In the genomic region with DNA sequence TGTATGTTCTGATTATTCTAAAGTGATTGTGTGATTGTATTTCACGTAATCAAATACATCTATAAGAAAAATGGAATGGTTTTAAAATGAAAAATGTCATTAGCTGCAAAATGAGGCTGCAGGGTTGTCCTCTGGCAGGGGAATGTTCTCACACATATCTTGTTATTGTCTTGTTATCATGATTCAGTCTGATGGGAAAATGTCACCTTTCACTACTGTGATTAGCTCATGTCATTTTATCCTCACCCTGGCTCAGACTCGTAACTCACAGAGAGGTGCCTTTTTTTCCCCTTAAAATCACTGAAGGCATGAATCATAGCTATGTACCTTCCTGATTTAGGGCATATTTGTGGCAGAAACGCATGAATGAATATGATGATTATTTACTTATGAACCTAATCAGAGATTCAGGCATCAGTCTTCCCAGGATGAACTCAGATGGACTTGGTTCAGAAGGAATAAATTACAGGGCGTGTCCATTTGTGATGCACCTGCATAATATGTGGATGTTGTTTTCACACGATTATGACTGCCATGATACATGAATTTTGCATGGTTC, we compare ENCODE assay signal across 1 cellular context.
TF ChIP-seq lines count a peak whose summit lies in the region.

No MANE protein-coding gene starts in this region.

TF ChIP-seq in SK-N-SH treated with all-trans-retinoic acid at 6 μM for 48 hours, 23 proteins besides CTCF, POLR2A, EP300 and RAD21 (continued from another document):
- TF ChIP-seq, protein P1, sequence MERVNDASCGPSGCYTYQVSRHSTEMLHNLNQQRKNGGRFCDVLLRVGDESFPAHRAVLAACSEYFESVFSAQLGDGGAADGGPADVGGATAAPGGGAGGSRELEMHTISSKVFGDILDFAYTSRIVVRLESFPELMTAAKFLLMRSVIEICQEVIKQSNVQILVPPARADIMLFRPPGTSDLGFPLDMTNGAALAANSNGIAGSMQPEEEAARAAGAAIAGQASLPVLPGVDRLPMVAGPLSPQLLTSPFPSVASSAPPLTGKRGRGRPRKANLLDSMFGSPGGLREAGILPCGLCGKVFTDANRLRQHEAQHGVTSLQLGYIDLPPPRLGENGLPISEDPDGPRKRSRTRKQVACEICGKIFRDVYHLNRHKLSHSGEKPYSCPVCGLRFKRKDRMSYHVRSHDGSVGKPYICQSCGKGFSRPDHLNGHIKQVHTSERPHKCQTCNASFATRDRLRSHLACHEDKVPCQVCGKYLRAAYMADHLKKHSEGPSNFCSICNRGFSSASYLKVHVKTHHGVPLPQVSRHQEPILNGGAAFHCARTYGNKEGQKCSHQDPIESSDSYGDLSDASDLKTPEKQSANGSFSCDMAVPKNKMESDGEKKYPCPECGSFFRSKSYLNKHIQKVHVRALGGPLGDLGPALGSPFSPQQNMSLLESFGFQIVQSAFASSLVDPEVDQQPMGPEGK (CRISPR knock-in tag; IDR thresholded peaks at IDR 0.05; ENCODE audit: borderline replicate concordance): no peak
- TF ChIP-seq, protein P2, sequence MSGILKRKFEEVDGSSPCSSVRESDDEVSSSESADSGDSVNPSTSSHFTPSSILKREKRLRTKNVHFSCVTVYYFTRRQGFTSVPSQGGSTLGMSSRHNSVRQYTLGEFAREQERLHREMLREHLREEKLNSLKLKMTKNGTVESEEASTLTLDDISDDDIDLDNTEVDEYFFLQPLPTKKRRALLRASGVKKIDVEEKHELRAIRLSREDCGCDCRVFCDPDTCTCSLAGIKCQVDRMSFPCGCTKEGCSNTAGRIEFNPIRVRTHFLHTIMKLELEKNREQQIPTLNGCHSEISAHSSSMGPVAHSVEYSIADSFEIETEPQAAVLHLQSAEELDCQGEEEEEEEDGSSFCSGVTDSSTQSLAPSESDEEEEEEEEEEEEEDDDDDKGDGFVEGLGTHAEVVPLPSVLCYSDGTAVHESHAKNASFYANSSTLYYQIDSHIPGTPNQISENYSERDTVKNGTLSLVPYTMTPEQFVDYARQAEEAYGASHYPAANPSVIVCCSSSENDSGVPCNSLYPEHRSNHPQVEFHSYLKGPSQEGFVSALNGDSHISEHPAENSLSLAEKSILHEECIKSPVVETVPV (CRISPR knock-in tag; IDR thresholded peaks at IDR 0.05): no peak
- TF ChIP-seq ISL1 (CRISPR knock-in tag; IDR thresholded peaks at IDR 0.05) (no peak), TCF4 (CRISPR knock-in tag; IDR thresholded peaks at IDR 0.05; ENCODE audit: borderline replicate concordance) (no peak), ESRRG (CRISPR knock-in tag; IDR thresholded peaks at IDR 0.05) (no peak), OSR1 (CRISPR knock-in tag; IDR thresholded peaks at IDR 0.05) (no peak), BACH2 (CRISPR knock-in tag; IDR thresholded peaks at IDR 0.05; ENCODE audit: borderline replicate concordance) (no peak), ARNTL (CRISPR knock-in tag; IDR thresholded peaks at IDR 0.05; ENCODE audit: borderline replicate concordance, low read depth) (no peak)
